Comparison of ENCODE assay signal across 11 cellular contexts in the genomic region with DNA sequence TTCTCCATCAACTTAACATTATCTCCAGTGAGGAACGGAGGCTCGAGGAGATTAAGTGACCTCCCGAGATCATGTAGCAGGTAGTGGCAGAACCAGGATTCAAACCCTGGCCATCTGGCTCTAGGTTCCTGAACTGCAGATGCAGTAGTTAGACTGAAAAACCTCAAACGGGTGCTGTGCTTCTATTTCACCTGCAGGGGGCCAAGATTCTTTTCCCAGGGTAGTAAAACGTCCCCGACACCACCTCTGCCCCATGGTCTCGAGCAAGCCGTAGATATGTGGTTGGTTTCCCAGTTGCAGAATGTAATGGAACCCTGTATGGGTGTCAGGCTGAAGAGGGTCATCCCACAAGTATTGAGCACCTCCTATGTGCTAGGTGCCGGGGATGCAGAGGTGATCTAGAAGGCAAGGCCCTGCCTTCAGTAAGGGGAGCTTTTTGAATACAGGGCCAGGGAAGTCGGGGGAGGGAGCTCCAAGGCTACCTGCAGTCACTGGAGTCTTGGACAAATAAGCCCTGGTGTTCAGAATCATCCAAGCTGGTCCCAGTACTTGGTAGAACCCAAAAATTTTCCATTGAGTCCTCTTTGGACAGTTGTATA.
DNase-seq lines count a peak whose midpoint lies in the region; ATAC-seq, FAIRE-seq and TF ChIP-seq lines count a peak whose summit lies in the region.
"Had no signal": no experiment of that assay in that cellular context is flagged by ENCODE, and none has a peak within 500 bp of the region (broad histone marks: within the 10 kb centered on the region; RNA-seq: fewer than 3 reads in every experiment).

No MANE protein-coding gene starts in this region.

- TF ChIP-seq POLR2A in GM12892 (IDR thresholded peaks at IDR 0.05; ENCODE audit: low read depth, low read length): no peak

- peak overlapping the region in 1 of 4 donors; percentile 10 for H3K4me3 Mint-ChIP-seq in CD4-positive, CD25-positive, alpha-beta regulatory T cell
- no peak overlapping the region for H3K4me3 Mint-ChIP-seq in T-helper 17 cell

- H3K9me3 ChIP-seq in CD4-positive, CD25-positive, alpha-beta regulatory T cell (ENCODE audit: control insufficient read depth in 2 of 2, low read length in 2 of 2): no peaks in the 10 kb centered on the region
- H3K9me3 ChIP-seq in T-helper 17 cell (ENCODE audit: control insufficient read depth, low read length, poor library complexity, severe bottlenecking): no peaks in the 10 kb centered on the region

- peak overlapping the region in 2 of 3 donors; percentile 62 to 79 for H3K27ac Mint-ChIP-seq in CD4-positive, CD25-positive, alpha-beta regulatory T cell
- H3K27ac Mint-ChIP-seq in T-helper 17 cell: peak overlapping the region; percentile 73

- H3K9me3 Mint-ChIP-seq in CD4-positive, CD25-positive, alpha-beta regulatory T cell: no peaks in the 10 kb centered on the region

- H3K4me1 ChIP-seq in CD4-positive, CD25-positive, alpha-beta regulatory T cell (ENCODE audit: control insufficient read depth, insufficient read depth, low read length, poor library complexity, severe bottlenecking): peaks cover 4% of the 10 kb centered on the region

- no peak overlapping the region for H3K4me3 ChIP-seq in CD4-positive, CD25-positive, alpha-beta regulatory T cell (ENCODE audit: low read depth, low read length)

- peak in 1 of 3 donors; percentile 40 for DNase-seq in CD4-positive, CD25-positive, alpha-beta regulatory T cell
- DNase-seq in GM12892 (ENCODE audit: insufficient read length) (peak; percentile 24), T-helper 17 cell (peak in 1 of 3 donors; percentile 21), iPS-NIHi7 (ENCODE audit: extremely low spot score) (peak; percentile 67), HTR-8/SVneo (ENCODE audit: insufficient read length, low spot score) (no peak), NCI-H1092 treated with DMSO at 0.1 percent for 48 hours (lab: John Stamatoyannopoulos, UW) (no peak)
- DNase-seq in activated CD8-positive, alpha-beta memory T cell treated with anti-CD3 and anti-CD28 coated beads, Interleukin-2, amount 50 U/mL, for 4 hours: no peak
- DNase-seq: activated effector memory CD4-positive, alpha-beta T cell treated with anti-CD3 and anti-CD28 coated beads, Interleukin-2, amount 50 U/mL, for 16 hours; kidney glomerular epithelial cell; NCI-H2081 had no signal

- peaks cover 12% of the 10 kb centered on the region for H3K36me3 Mint-ChIP-seq in CD4-positive, CD25-positive, alpha-beta regulatory T cell
- H3K36me3 Mint-ChIP-seq in T-helper 17 cell (ENCODE audit: low read depth): peaks cover 3% of the 10 kb centered on the region

- peaks cover 15% of the 10 kb centered on the region for H3K36me3 ChIP-seq in CD4-positive, CD25-positive, alpha-beta regulatory T cell (ENCODE audit: control insufficient read depth, insufficient read depth, low read length)

- no peak overlapping the region for H3K27ac ChIP-seq in CD4-positive, CD25-positive, alpha-beta regulatory T cell (ENCODE audit: insufficient read depth, low read length, poor library complexity, severe bottlenecking)

- H3K4me1 Mint-ChIP-seq in CD4-positive, CD25-positive, alpha-beta regulatory T cell: peaks cover 49 to 82% (median 54%) of the 10 kb centered on the region in 4 donors
- peaks cover 51% of the 10 kb centered on the region for H3K4me1 Mint-ChIP-seq in T-helper 17 cell

- FAIRE-seq in GM12892 (lab: Jason Lieb, UNC) (peak; percentile 81), HTR-8/SVneo (lab: Jason Lieb, UNC) (no peak)

- no peak for ATAC-seq in CD4-positive, CD25-positive, alpha-beta regulatory T cell (ENCODE audit: low read depth in 2 of 2)
- ATAC-seq in T-helper 17 cell: peak; percentile 50
- ATAC-seq in HG03045 (IDR thresholded peaks at IDR 0.05; ENCODE audit: unreplicated experiment): no peak

- H3K27me3 Mint-ChIP-seq in CD4-positive, CD25-positive, alpha-beta regulatory T cell: no peaks in the 10 kb centered on the region
- no peaks in the 10 kb centered on the region for H3K27me3 Mint-ChIP-seq in T-helper 17 cell

- no peaks in the 10 kb centered on the region for H3K27me3 ChIP-seq in CD4-positive, CD25-positive, alpha-beta regulatory T cell (ENCODE audit: control insufficient read depth, insufficient read depth, low read length)

Comparison
In these comparisons a context has a peak if more than half of its experiments do, and no peak if none do; other contexts are left out.
1. DNase-seq: peak in GM12892 (single experiment) and iPS-NIHi7 (single experiment); none in HTR-8/SVneo (single experiment), activated CD8-positive, alpha-beta memory T cell treated with anti-CD3 and anti-CD28 coated beads, Interleukin-2, amount 50 U/mL, for 4 hours (single experiment) and NCI-H1092 treated with DMSO at 0.1 percent for 48 hours (single experiment).